Comparison of ENCODE assay signal across 8 cellular contexts in the genomic region with DNA sequence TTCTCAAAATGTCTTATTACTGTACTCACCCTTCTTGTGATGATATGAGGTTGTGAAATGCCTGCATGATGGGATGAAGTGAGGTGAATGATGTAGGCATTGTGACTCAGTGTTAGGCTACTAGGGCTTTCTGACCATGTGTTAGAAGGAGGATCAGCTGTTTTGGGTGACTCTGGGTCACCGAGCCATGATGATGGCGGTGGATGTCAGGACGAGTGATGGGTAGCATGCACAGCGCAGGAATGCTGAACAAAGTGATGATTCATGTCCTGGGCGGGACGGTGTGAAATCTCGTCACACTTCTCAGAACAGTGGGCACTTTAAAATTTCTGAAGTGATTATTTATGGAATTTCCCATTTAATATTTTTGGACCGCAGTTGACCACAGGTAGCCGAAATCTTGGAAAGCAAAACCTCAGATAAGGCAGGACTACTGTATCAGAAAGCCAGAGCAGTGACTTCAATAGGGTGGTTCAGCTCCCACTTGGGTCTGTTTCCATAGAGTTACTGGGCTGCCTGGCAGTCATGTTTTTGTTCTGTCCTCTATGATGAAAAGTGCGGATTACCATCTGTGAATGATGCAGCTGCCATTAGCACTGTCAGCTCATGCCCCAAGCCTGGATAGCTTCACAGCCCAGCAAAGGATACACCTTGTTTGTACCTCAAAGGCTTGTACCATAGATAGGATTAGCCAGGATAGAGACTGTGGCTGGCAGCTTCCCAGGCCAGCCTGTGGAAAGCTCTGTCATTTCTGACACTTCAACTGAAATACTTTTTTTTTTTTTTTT. TPM values are rescaled to one million over a fixed set of nuclear protein-coding genes. Genes with fewer than 3 reads are reported as not detected.
DNase-seq lines count a peak whose midpoint lies in the region; ATAC-seq and TF ChIP-seq lines count a peak whose summit lies in the region.

No MANE protein-coding gene starts in this region.

- no peak for TF ChIP-seq CTCF in upper lobe of left lung (IDR thresholded peaks at IDR 0.05)
- no peak for TF ChIP-seq CTCF in Calu3 (IDR thresholded peaks at IDR 0.05; ENCODE audit: unreplicated experiment)

- peaks cover 33 to 69% (median 63%) of the 10 kb centered on the region in 4 donors for H3K4me1 ChIP-seq in upper lobe of left lung

- no peak for TF ChIP-seq POLR2A in upper lobe of left lung (IDR thresholded peaks at IDR 0.05)

- TF ChIP-seq EP300 in upper lobe of left lung (IDR thresholded peaks at IDR 0.05), result peak in 1 of 4 donors; percentile 70

- no peaks in the 10 kb centered on the region for H3K36me3 Mint-ChIP-seq in activated naive CD4-positive, alpha-beta T cell treated with anti-CD3 and anti-CD28 coated beads, Interleukin-2, amount 10 ng/mL, durations not matched to agents 7 days and 5 days
- H3K36me3 Mint-ChIP-seq in Calu3 (ENCODE audit: insufficient read depth, unreplicated experiment), result peaks cover 10% of the 10 kb centered on the region

- peak overlapping the region; percentile 23 to 88 (median 72) for H3K27ac ChIP-seq in upper lobe of left lung

- peak in 1 of 2 donors; percentile 80 for ATAC-seq in upper lobe of left lung (ENCODE audit: low FRiP score in 2 of 2)
- ATAC-seq in HG02798 (IDR thresholded peaks at IDR 0.05; ENCODE audit: poor library complexity, unreplicated experiment), result no peak
- ATAC-seq in GM18861 (IDR thresholded peaks at IDR 0.05; ENCODE audit: unreplicated experiment), result no peak

- H3K9me3 ChIP-seq in upper lobe of left lung, result no peaks in the 10 kb centered on the region

- no peaks in the 10 kb centered on the region for H3K9me3 Mint-ChIP-seq in activated naive CD4-positive, alpha-beta T cell treated with anti-CD3 and anti-CD28 coated beads, Interleukin-2, amount 10 ng/mL, durations not matched to agents 7 days and 5 days
- H3K9me3 Mint-ChIP-seq in Calu3 (ENCODE audit: low read depth, unreplicated experiment), result no peaks in the 10 kb centered on the region

- no peaks in the 10 kb centered on the region for H3K27me3 Mint-ChIP-seq in activated naive CD4-positive, alpha-beta T cell treated with anti-CD3 and anti-CD28 coated beads, Interleukin-2, amount 10 ng/mL, durations not matched to agents 7 days and 5 days
- H3K27me3 Mint-ChIP-seq in Calu3 (ENCODE audit: unreplicated experiment), result no peaks in the 10 kb centered on the region

- H3K4me1 Mint-ChIP-seq in activated naive CD4-positive, alpha-beta T cell treated with anti-CD3 and anti-CD28 coated beads, Interleukin-2, amount 10 ng/mL, durations not matched to agents 7 days and 5 days, result peaks cover 22% of the 10 kb centered on the region
- peaks cover 31% of the 10 kb centered on the region for H3K4me1 Mint-ChIP-seq in Calu3 (ENCODE audit: low read depth, unreplicated experiment)

- no peak overlapping the region for H3K4me3 Mint-ChIP-seq in activated naive CD4-positive, alpha-beta T cell treated with anti-CD3 and anti-CD28 coated beads, Interleukin-2, amount 10 ng/mL, durations not matched to agents 7 days and 5 days
- no peak overlapping the region for H3K4me3 Mint-ChIP-seq in Calu3 (ENCODE audit: low read depth, unreplicated experiment)

- H3K4me3 ChIP-seq in upper lobe of left lung, result no peak overlapping the region

- H3K36me3 ChIP-seq in upper lobe of left lung, result peaks cover 3 to 41% (median 27%) of the 10 kb centered on the region in 4 donors

- BruUV-seq in Calu3 (replicated peaks; lab: Mats Ljungman, UMichigan), result no TSS peak

- peak; percentile 77 for DNase-seq in activated naive CD4-positive, alpha-beta T cell treated with Interleukin-2 at 50 U/mL for 16 hours
- no peak for DNase-seq in activated naive CD4-positive, alpha-beta T cell treated with anti-CD3 and anti-CD28 coated beads, Interleukin-2, amount 10 ng/mL, durations not matched to agents 7 days and 5 days
- peak; percentile 63 for DNase-seq in activated T-helper 9 cell treated with anti-CD3 and anti-CD28 coated beads, Interleukin-2, amount 50 U/mL, for 16 hours (ENCODE audit: low read depth)
- DNase-seq in kidney tubule cell (ENCODE audit: low spot score) (peak; percentile 98), upper lobe of left lung (peak in 1 of 2 donors; percentile 83), Calu3 (no peak)

- intact Hi-C loops in Calu3 (cut with micrococcal nuclease; ENCODE audit: unreplicated experiment), result no loop called here

- CTCF ChIA-PET in activated naive CD4-positive, alpha-beta T cell treated with anti-CD3 and anti-CD28 coated beads, Interleukin-2, amount 10 ng/mL, durations not matched to agents 7 days and 5 days (lab: Charles Lee), result no interaction called here
- CTCF ChIA-PET in Calu3 (lab: Charles Lee), result interaction anchor here (1.1 kb wide), 1 partner anchor 11 kb away, joined by 3 read pairs; no protein-coding TSS in a partner anchor

- no peaks in the 10 kb centered on the region for H3K27me3 ChIP-seq in upper lobe of left lung

- no peak overlapping the region for H3K27ac Mint-ChIP-seq in activated naive CD4-positive, alpha-beta T cell treated with anti-CD3 and anti-CD28 coated beads, Interleukin-2, amount 10 ng/mL, durations not matched to agents 7 days and 5 days
- no peak overlapping the region for H3K27ac Mint-ChIP-seq in Calu3 (ENCODE audit: unreplicated experiment)

- WGBS in upper lobe of left lung, 2 donors, result 69 to 85% methylated on average over 7 to 10 of the region's 10 CpGs

RNA-seq across cellular contexts. Expression of a gene that starts 26.6 kb away (rescaled TPM):
- total RNA-seq in upper lobe of left lung, result 100 to 1,000 TPM in 3 of 6 donors, 10 to 100 TPM in 3; 59.6 to 126 (median 97.5) TPM
- 5.0 and 8.3 TPM in 2 replicates for total RNA-seq in Calu3 (2022)

Comparison
In these comparisons a context has a peak if more than half of its experiments do, and no peak if none do; other contexts are left out.
1. DNase-seq: peak in activated naive CD4-positive, alpha-beta T cell treated with Interleukin-2 at 50 U/mL for 16 hours (single experiment), activated T-helper 9 cell treated with anti-CD3 and anti-CD28 coated beads, Interleukin-2, amount 50 U/mL, for 16 hours (single experiment) and kidney tubule cell (single experiment); none in activated naive CD4-positive, alpha-beta T cell treated with anti-CD3 and anti-CD28 coated beads, Interleukin-2, amount 10 ng/mL, durations not matched to agents 7 days and 5 days (single experiment) and Calu3 (single experiment).